In genomic region chr14:94936411-94936892, GRCh38 we compare ENCODE assay signal across 8 cellular contexts.
DNase-seq lines count a peak whose midpoint lies in the region; ATAC-seq, FAIRE-seq and TF ChIP-seq lines count a peak whose summit lies in the region.

No MANE protein-coding gene starts in this region.

- intact Hi-C loops in esophagus squamous epithelium (cut with DNase I): no loop called here

- no peak overlapping the region for H3K9ac ChIP-seq in neural progenitor cell

- TF ChIP-seq POLR2A in esophagus squamous epithelium (IDR thresholded peaks at IDR 0.05): no peak

- H3K36me3 ChIP-seq in esophagus squamous epithelium (no peaks in the 10 kb centered on the region), neural progenitor cell (no peaks in the 10 kb centered on the region)

- H3K4me1 ChIP-seq in esophagus squamous epithelium (peaks cover 3 to 17% (median 8%) of the 10 kb centered on the region in 3 donors), neural progenitor cell (peaks cover 9% of the 10 kb centered on the region)

- H3K4me2 ChIP-seq in neural progenitor cell: peak overlapping the region; percentile 27

- ATAC-seq in HG02870 (IDR thresholded peaks at IDR 0.05; ENCODE audit: unreplicated experiment): no peak

- H3K36me3 Mint-ChIP-seq in neural progenitor cell: no peaks in the 10 kb centered on the region

- peaks cover under 1% of the 10 kb centered on the region for H3K27me3 Mint-ChIP-seq in neural progenitor cell (ENCODE audit: insufficient read depth, low read depth)

- DNase-seq in Ammon's horn (ENCODE audit: low spot score) (peak; percentile 86), NCI-H2171 (lab: John Stamatoyannopoulos, UW) (peak; percentile 87), esophagus squamous epithelium (lab: John Stamatoyannopoulos, UW) (no peak), neural progenitor cell (ENCODE audit: low spot score) (peak; percentile 15), GM19239 (ENCODE audit: insufficient read length, low spot score) (no peak), foreskin melanocyte (no peak)
- DNase-seq in stimulated activated CD4-positive, alpha-beta T cell treated with anti-CD3 and anti-CD28 coated beads, Interleukin-4, amount 100 ng/mL, for 24 hours: no peak

- no peaks in the 10 kb centered on the region for H4K20me1 ChIP-seq in neural progenitor cell (ENCODE audit: low read depth)

- H3K27me3 ChIP-seq in esophagus squamous epithelium (peaks cover 0 to 25% (median 0%) of the 10 kb centered on the region in 4 donors), neural progenitor cell (no peaks in the 10 kb centered on the region)

- H3F3A ChIP-seq in neural progenitor cell (ENCODE audit: low read depth): no peaks in the 10 kb centered on the region

- H3K4me3 ChIP-seq in esophagus squamous epithelium (peak overlapping the region in 3 of 4 donors; percentile 26 to 51 (median 35)), neural progenitor cell (no peak overlapping the region)

- peak overlapping the region; percentile 59 for H3K27ac Mint-ChIP-seq in neural progenitor cell

- H3K79me2 ChIP-seq in neural progenitor cell (ENCODE audit: low read depth): no peaks in the 10 kb centered on the region

- TF ChIP-seq CTCF in esophagus squamous epithelium (IDR thresholded peaks at IDR 0.05) (no peak), neural progenitor cell (IDR thresholded peaks at IDR 0.05) (no peak)

- H3K4me3 Mint-ChIP-seq in neural progenitor cell: no peak overlapping the region

- H3K9me3 Mint-ChIP-seq in neural progenitor cell: no peaks in the 10 kb centered on the region

- H2AFZ ChIP-seq in neural progenitor cell (replicated peaks): peak overlapping the region; percentile 79

- no peak for FAIRE-seq in GM19239 (lab: Jason Lieb, UNC)

- H3K4me1 Mint-ChIP-seq in neural progenitor cell: peaks cover 5% of the 10 kb centered on the region

- no peaks in the 10 kb centered on the region for H3K9me3 ChIP-seq in esophagus squamous epithelium
- no peaks in the 10 kb centered on the region for H3K9me3 ChIP-seq in neural progenitor cell (ENCODE audit: low read depth)

- H3K27ac ChIP-seq in esophagus squamous epithelium (peak overlapping the region; percentile 49 to 89 (median 83)), neural progenitor cell (no peak overlapping the region)

- WGBS in esophagus squamous epithelium, 2 donors: 28 to 29% methylated on average over 8 to 14 of the region's 26 CpGs

Comparison
In these comparisons a context has a peak if more than half of its experiments do, and no peak if none do; other contexts are left out.
1. DNase-seq: peak in Ammon's horn (single experiment), NCI-H2171 (single experiment) and neural progenitor cell (single experiment); none in esophagus squamous epithelium (single experiment), GM19239 (single experiment), stimulated activated CD4-positive, alpha-beta T cell treated with anti-CD3 and anti-CD28 coated beads, Interleukin-4, amount 100 ng/mL, for 24 hours (single experiment) and foreskin melanocyte (single experiment).